Comparison of ENCODE assay signal across 28 cellular contexts in the genomic region with DNA sequence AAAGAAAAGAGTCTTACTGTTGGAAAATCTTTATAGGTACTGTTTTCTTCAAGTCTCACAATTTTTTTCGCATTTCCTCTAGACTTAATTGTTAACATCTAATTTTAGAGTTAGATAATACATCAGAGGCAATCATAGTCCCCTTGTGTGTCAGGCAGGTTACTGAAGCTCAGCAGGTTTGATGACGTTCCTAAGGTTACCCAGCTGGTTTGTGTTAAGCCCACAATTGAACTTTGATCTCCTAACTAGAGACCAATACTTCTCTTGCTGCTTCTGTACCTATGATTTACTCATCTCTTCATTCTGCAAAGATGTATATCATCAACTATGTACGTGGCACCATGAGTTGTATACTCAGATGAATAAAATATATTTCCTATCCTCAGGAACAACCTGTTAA.
"Had no signal": no experiment of that assay in that cellular context is flagged by ENCODE, and none has a peak within 500 bp of the region (broad histone marks: within the 10 kb centered on the region; RNA-seq: fewer than 3 reads in every experiment).

No MANE protein-coding gene starts in this region.

- ATAC-seq: activated CD8-positive, alpha-beta T cell treated with anti-CD3 and anti-CD28 coated beads for 36 hours; activated T-cell treated with anti-CD3 and anti-CD28 coated beads, Interleukin-2, amount 50 U/mL, for 4 hours; activated T-helper 17 cell treated with anti-CD3 and anti-CD28 coated beads, Interleukin-2, amount 50 U/mL, for 72 hours; effector memory CD8-positive, alpha-beta T cell; gastrocnemius medialis; left cardiac atrium; naive thymus-derived CD4-positive, alpha-beta T cell; stimulated activated memory B cell treated with anti-CD40 and anti-IgM and Interleukin-4, amounts not matched to agents 10 μg/mL and 1 μg/mL and 100 μg/mL, for 72 hours; stimulated activated naive CD8-positive, alpha-beta T cell treated with anti-CD3 and anti-CD28 coated beads, Interleukin-15, amount 100 ng/mL, for 72 hours; upper lobe of right lung; WTC11 had no signal

- H3K4me2 ChIP-seq: smooth muscle cell had no signal

- DNase-seq: activated CD4-positive, alpha-beta T cell treated with anti-CD3 and anti-CD28 coated beads for 1 hour; activated CD4-positive, alpha-beta T cell treated with anti-CD3 and anti-CD28 coated beads, Interleukin-2, amount 50 U/mL, for 1 hour; activated CD8-positive, alpha-beta T cell treated with anti-CD3 and anti-CD28 coated beads for 36 hours; activated gamma-delta T cell treated with Interleukin-2 at 50 U/mL for 16 hours; activated naive CD4-positive, alpha-beta T cell treated with anti-CD3 and anti-CD28 coated beads, Interleukin-2, amount 50 U/mL, for 16 hours; activated T-cell treated with anti-CD3 and anti-CD28 coated beads, Interleukin-2, amount 50 U/mL, for 4 hours; amniotic stem cell; brain microvascular endothelial cell; cortex of kidney; effector memory CD8-positive, alpha-beta T cell; erythroblast; gastrocnemius medialis; hippocampal formation; left cardiac atrium; mammary epithelial cell; ovary; sigmoid colon; stimulated activated CD4-positive, alpha-beta T cell treated with anti-CD3 and anti-CD28 coated beads, Interleukin-1b, Interleukin-23, amount 100 ng/mL, for 48 hours; stimulated activated CD4-positive, alpha-beta T cell treated with anti-CD3 and anti-CD28 coated beads, Interleukin-4, amount 100 ng/mL, for 4 hours; stimulated activated CD8-positive, alpha-beta memory T cell treated with anti-CD3 and anti-CD28 coated beads, Interleukin-4, amount 100 ng/mL, for 48 hours; stimulated activated naive CD8-positive, alpha-beta T cell treated with anti-CD3 and anti-CD28 coated beads, Interleukin-15, amount 100 ng/mL, for 72 hours; substantia nigra; upper lobe of right lung had no signal

- H3K27me3 ChIP-seq: brain microvascular endothelial cell, gastrocnemius medialis, ovary, sigmoid colon, upper lobe of right lung had no signal

- H3K36me3 ChIP-seq: brain microvascular endothelial cell, gastrocnemius medialis, ovary, upper lobe of right lung had no signal

- H3K9me3 ChIP-seq: gastrocnemius medialis, ovary, sigmoid colon, upper lobe of right lung had no signal

- H3K27ac ChIP-seq: brain microvascular endothelial cell, gastrocnemius medialis, ovary, sigmoid colon, upper lobe of right lung had no signal

- H3K4me3 ChIP-seq: gastrocnemius medialis, ovary, sigmoid colon, smooth muscle cell, upper lobe of right lung had no signal

- H3K4me1 ChIP-seq: sigmoid colon, upper lobe of right lung had no signal
